In the genomic region with DNA sequence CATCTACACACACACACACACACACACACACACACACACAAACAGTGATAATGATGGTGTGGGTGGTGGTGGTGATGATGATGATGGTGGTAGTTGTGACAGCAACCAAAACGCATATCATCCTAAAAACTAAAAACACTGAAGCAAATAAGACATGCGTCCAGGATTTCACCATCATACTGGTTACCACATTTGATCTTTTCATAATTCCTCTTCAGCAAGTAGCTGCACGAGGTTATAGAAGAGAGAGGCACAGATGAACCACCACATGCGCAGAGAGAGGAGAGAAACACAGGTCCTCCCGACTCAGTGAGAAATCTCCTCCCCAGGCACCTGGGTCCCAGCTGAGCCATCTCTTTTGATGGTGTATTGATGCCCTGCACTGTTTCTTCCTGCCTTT, we compare ENCODE assay signal across 30 cellular contexts.
"Had no signal": no experiment of that assay in that cellular context is flagged by ENCODE, and none has a peak within 500 bp of the region (broad histone marks: within the 10 kb centered on the region; RNA-seq: fewer than 3 reads in every experiment).

No MANE protein-coding gene starts in this region.

- H3K4me1 ChIP-seq: adrenal gland, body of pancreas, foreskin keratinocyte, gastrocnemius medialis had no signal

- H3K27ac ChIP-seq: adrenal gland, body of pancreas, esophagus muscularis mucosa, foreskin keratinocyte, gastrocnemius medialis, heart left ventricle, WERI-Rb-1 had no signal

- H3K9me3 ChIP-seq: adrenal gland, body of pancreas, esophagus muscularis mucosa, gastrocnemius medialis, heart left ventricle had no signal

- DNase-seq: activated B cell treated with CpG ODN at 0.5 μM for 24 hours; activated CD4-positive, alpha-beta T cell treated with anti-CD3 and anti-CD28 coated beads for 48 hours; activated CD4-positive, alpha-beta T cell treated with anti-CD3 and anti-CD28 coated beads, Interleukin-2, amount 50 U/mL, for 1 hour; activated CD4-positive, alpha-beta T cell treated with anti-CD3 and anti-CD28 coated beads, Interleukin-2, amount 50 U/mL, for 48 hours; activated CD8-positive, alpha-beta memory T cell treated with anti-CD3 and anti-CD28 coated beads for 24 hours; activated CD8-positive, alpha-beta T cell treated with anti-CD3 and anti-CD28 coated beads for 36 hours; activated effector memory CD4-positive, alpha-beta T cell treated with anti-CD3 and anti-CD28 coated beads, Interleukin-2, amount 50 U/mL, for 16 hours; activated naive CD4-positive, alpha-beta T cell treated with anti-CD3 and anti-CD28 coated beads for 36 hours; activated naive CD8-positive, alpha-beta T cell treated with anti-CD3 and anti-CD28 coated beads for 36 hours; activated naive CD8-positive, alpha-beta T cell treated with anti-CD3 and anti-CD28 coated beads, Interleukin-2, amount 50 U/mL, for 24 hours; activated T-cell treated with anti-CD3 and anti-CD28 coated beads, Interleukin-2, amount 50 U/mL, for 48 hours; adrenal gland; amygdala; aorta; body of pancreas; caudate nucleus; cortex of kidney; dermis blood vessel endothelial cell; effector CD4-positive, alpha-beta T cell; effector memory CD8-positive, alpha-beta T cell; erythroblast; foreskin keratinocyte; gastrocnemius medialis; glutamatergic neuron; heart left ventricle; T-helper 17 cell; T1000; WERI-Rb-1 had no signal

- H3K36me3 ChIP-seq: adrenal gland, esophagus muscularis mucosa, gastrocnemius medialis, heart left ventricle, WERI-Rb-1 had no signal

- H3K4me3 ChIP-seq: adrenal gland, body of pancreas, esophagus muscularis mucosa, gastrocnemius medialis, heart left ventricle had no signal

- ATAC-seq: activated CD4-positive, CD25-positive, alpha-beta regulatory T cell treated with anti-CD3 and anti-CD28 coated beads, Interleukin-2, amount 50 U/mL, for 24 hours; activated CD8-positive, alpha-beta T cell treated with anti-CD3 and anti-CD28 coated beads for 36 hours; activated naive CD8-positive, alpha-beta T cell treated with anti-CD3 and anti-CD28 coated beads, Interleukin-2, amount 50 U/mL, for 24 hours; body of pancreas; effector memory CD8-positive, alpha-beta T cell; foreskin keratinocyte; gastrocnemius medialis; heart left ventricle; T-helper 17 cell had no signal

- H3K27me3 ChIP-seq: adrenal gland, esophagus muscularis mucosa, foreskin keratinocyte, gastrocnemius medialis had no signal
